ENCODE assay signal across 19 cellular contexts in genomic region chr2:206435738-206436137, GRCh38. TPM values are rescaled to one million over a fixed set of nuclear protein-coding genes. Genes with fewer than 3 reads are reported as not detected.
"Had no signal": no experiment of that assay in that cellular context is flagged by ENCODE, and none has a peak within 500 bp of the region (broad histone marks: within the 10 kb centered on the region; RNA-seq: fewer than 3 reads in every experiment).

No MANE protein-coding gene starts in this region.

- H3K27me3 ChIP-seq: vagina had no signal

- H3K4me3 ChIP-seq: left lung, skin epidermis, transverse colon, vagina had no signal

- DNase-seq: activated CD4-positive, alpha-beta memory T cell treated with anti-CD3 and anti-CD28 coated beads for 36 hours; activated CD8-positive, alpha-beta memory T cell treated with anti-CD3 and anti-CD28 coated beads, Interleukin-2, amount 10 ng/mL, durations not matched to agents 7 days and 5 days; activated naive CD4-positive, alpha-beta T cell treated with anti-CD3 and anti-CD28 coated beads, Interleukin-2, amount 50 U/mL, for 16 hours; activated T-cell treated with anti-CD3 and anti-CD28 coated beads, Interleukin-2, amount 50 U/mL, for 1 hour; amniotic stem cell; caudate nucleus; cortex of kidney; effector memory CD4-positive, alpha-beta T cell; left lung; occipital lobe; right cardiac atrium; stimulated activated naive CD8-positive, alpha-beta T cell treated with anti-CD3 and anti-CD28 coated beads, Interleukin-15, Interleukin-2, amounts not matched to agents 100 U/mL and 50 U/mL, for 24 hours; T-helper 1 cell; T1000; transverse colon had no signal

- H3K27ac ChIP-seq: left lung, skin epidermis, transverse colon, vagina had no signal

- H3K9me3 ChIP-seq: left lung, transverse colon, vagina had no signal

- H3K36me3 ChIP-seq: left lung, transverse colon, vagina had no signal

- ATAC-seq: activated CD8-positive, alpha-beta memory T cell treated with anti-CD3 and anti-CD28 coated beads, Interleukin-2, amount 10 ng/mL, durations not matched to agents 7 days and 5 days; left lung; natural killer cell treated with Interleukin-12 subunit alpha and Interleukin-12 subunit beta and Interleukin-15 and Interleukin-18, amount 100 ng/mL, for 72 hours; right cardiac atrium; stimulated activated naive CD8-positive, alpha-beta T cell treated with anti-CD3 and anti-CD28 coated beads, Interleukin-15, Interleukin-2, amounts not matched to agents 100 U/mL and 50 U/mL, for 24 hours had no signal

- FAIRE-seq: keratinocyte had no signal

- H3K4me1 ChIP-seq: left lung, transverse colon, vagina had no signal

RNA-seq across cellular contexts. Expression of gene ADAM23, which starts 7.6 kb away (rescaled TPM):
- total RNA-seq: natural killer cell treated with Interleukin-12 subunit alpha and Interleukin-12 subunit beta and Interleukin-15 and Interleukin-18, amount 100 ng/mL, for 72 hours had no signal
